Comparison of ENCODE assay signal across 8 cellular contexts in genomic region chr12:19915392-19916192, GRCh38.
DNase-seq lines count a peak whose midpoint lies in the region; ATAC-seq and TF ChIP-seq lines count a peak whose summit lies in the region.

No MANE protein-coding gene starts in this region.

- H3K27ac ChIP-seq in 22Rv1 = no peak overlapping the region
- peak overlapping the region; percentile 69 for H3K27ac ChIP-seq in ectodermal cell (ENCODE audit: insufficient read depth, low read depth, low read length, poor library complexity, severe bottlenecking)
- H3K27ac ChIP-seq in muscle layer of colon (ENCODE audit: low read depth, low read length) = peak overlapping the region; percentile 17

- H3K36me3 ChIP-seq in ectodermal cell (ENCODE audit: control insufficient read depth, insufficient read depth, low read length) = no peaks in the 10 kb centered on the region
- no peaks in the 10 kb centered on the region for H3K36me3 ChIP-seq in muscle layer of colon (ENCODE audit: insufficient read depth, low read length)

- no peaks in the 10 kb centered on the region for H3K9me3 ChIP-seq in ectodermal cell (ENCODE audit: control insufficient read depth, low read length)
- no peaks in the 10 kb centered on the region for H3K9me3 ChIP-seq in muscle layer of colon (ENCODE audit: low read length)

- no peak overlapping the region for H3K4me3 ChIP-seq in ectodermal cell (ENCODE audit: insufficient read depth, low read depth, low read length)
- no peak overlapping the region for H3K4me3 ChIP-seq in muscle layer of colon (ENCODE audit: low read depth in 1 of 2, low read length in 2 of 2)

- ATAC-seq in GM19035 (IDR thresholded peaks at IDR 0.05; ENCODE audit: unreplicated experiment) (peak; percentile 70), HG02840 (IDR thresholded peaks at IDR 0.05; ENCODE audit: low FRiP score, unreplicated experiment) (no peak), HG02678 (IDR thresholded peaks at IDR 0.05; ENCODE audit: unreplicated experiment) (no peak), HG03175 (IDR thresholded peaks at IDR 0.05; ENCODE audit: unreplicated experiment) (no peak)

- H3K4me1 ChIP-seq in ectodermal cell (ENCODE audit: control insufficient read depth, insufficient read depth, low read length) = peaks cover 17% of the 10 kb centered on the region
- peaks cover 27% of the 10 kb centered on the region for H3K4me1 ChIP-seq in muscle layer of colon (ENCODE audit: insufficient read depth, low read length)

- peak; percentile 87 for TF ChIP-seq CTCF in 22Rv1 (IDR thresholded peaks at IDR 0.05)

- no peak overlapping the region for H3K9ac ChIP-seq in muscle layer of colon (ENCODE audit: low read length)

- peak; percentile 95 for DNase-seq in NCI-H345 treated with DMSO at 0.1 percent for 48 hours (lab: John Stamatoyannopoulos, UW; ENCODE audit: unreplicated experiment)

- H3K27me3 ChIP-seq in ectodermal cell (ENCODE audit: control insufficient read depth, insufficient read depth, low read length, poor library complexity, severe bottlenecking) (no peaks in the 10 kb centered on the region), muscle layer of colon (ENCODE audit: control insufficient read depth in 1 of 2, insufficient read depth in 2 of 2, low read length in 2 of 2) (no peaks in the 10 kb centered on the region)

- WGBS in ectodermal cell, 2 experiments = 38 to 41% methylated on average over 3 of the region's 3 CpGs
